In genomic region chr21:20404915-20405314, GRCh38 we compare ENCODE assay signal across 16 cellular contexts.
DNase-seq lines count a peak whose midpoint lies in the region.
"Had no signal": no experiment of that assay in that cellular context is flagged by ENCODE, and none has a peak within 500 bp of the region (broad histone marks: within the 10 kb centered on the region; RNA-seq: fewer than 3 reads in every experiment).

No MANE protein-coding gene starts in this region.

- DNase-seq in HuH-7 (ENCODE audit: low spot score): peak; percentile 4
- peak; percentile 8 for DNase-seq in SK-MEL-5 (ENCODE audit: low read depth, low spot score)
- peak; percentile 17 for DNase-seq in iPS-NIHi11 (ENCODE audit: low spot score)
- DNase-seq in NOMO-1 treated with dmso at 0.1 percent for 144 hours (lab: John Stamatoyannopoulos, UW; ENCODE audit: unreplicated experiment): no peak
- DNase-seq in AG20443 (ENCODE audit: low spot score): no peak
- no peak for DNase-seq in hepatic stellate cell (ENCODE audit: low spot score)
- no peak for DNase-seq in activated CD4-positive, alpha-beta T cell treated with anti-CD3 and anti-CD28 coated beads for 1 hour
- DNase-seq: CD4-positive, CD25-positive, alpha-beta regulatory T cell; EL; MV-4-11; NCI-H187; NCI-H446; NCI-H526 treated with DMSO at 0.1 percent for 48 hours; PC-9; SHP77 treated with DMSO at 0.1 percent for 48 hours; SK-N-SH had no signal

- in situ Hi-C loops in SK-MEL-5 (cut with HindIII; ENCODE audit: low pct_unique_long_range_greater_than_20kb, low sequenced_read_pairs): no loop called here

Comparison
In these comparisons a context has a peak if more than half of its experiments do, and no peak if none do; other contexts are left out.
1. DNase-seq: peak in HuH-7 (single experiment), SK-MEL-5 (single experiment) and iPS-NIHi11 (single experiment); none in NOMO-1 treated with dmso at 0.1 percent for 144 hours (single experiment), AG20443 (single experiment), hepatic stellate cell (single experiment) and activated CD4-positive, alpha-beta T cell treated with anti-CD3 and anti-CD28 coated beads for 1 hour (single experiment).